ENCODE assay signal across 7 cellular contexts in genomic region chr9:35659340-35659739, GRCh38. TPM values are rescaled to one million over a fixed set of nuclear protein-coding genes. Genes with fewer than 3 reads are reported as not detected.
DNase-seq lines count a peak whose midpoint lies in the region; ATAC-seq, FAIRE-seq and TF ChIP-seq lines count a peak whose summit lies in the region.
"Had no signal": no experiment of that assay in that cellular context is flagged by ENCODE, and none has a peak within 500 bp of the region (broad histone marks: within the 10 kb centered on the region; RNA-seq: fewer than 3 reads in every experiment).

No MANE protein-coding gene starts in this region.

- WGBS in small intestine, 3 donors: 42 to 58% (median 47%) methylated on average over 3 of the region's 3 CpGs

- H3K36me3 ChIP-seq in HUES6 (ENCODE audit: control insufficient read depth, insufficient read depth, low read length) (peaks cover 31% of the 10 kb centered on the region), bronchial epithelial cell (ENCODE audit: control insufficient read depth, insufficient read depth, low read length) (peaks cover 1% of the 10 kb centered on the region), parathyroid adenoma (ENCODE audit: control insufficient read depth, insufficient read depth, low read length) (no peaks in the 10 kb centered on the region), small intestine (ENCODE audit: control insufficient read depth in 2 of 2, insufficient read depth in 2 of 2, low read length in 2 of 2) (no peaks in the 10 kb centered on the region)

- DNase-seq in bronchial epithelial cell (ENCODE audit: low read depth) (peak; percentile 22), small intestine (no peak), sciatic nerve (ENCODE audit: low spot score) (no peak), occipital lobe (lab: John Stamatoyannopoulos, UW) (no peak)
- DNase-seq: activated CD4-positive, alpha-beta T cell treated with anti-CD3 and anti-CD28 coated beads, Interleukin-2, amount 50 U/mL, for 4 hours had no signal

- intact Hi-C loops in sciatic nerve (cut with DNase I): no loop called here

- no peaks in the 10 kb centered on the region for H3K9me3 ChIP-seq in HUES6 (ENCODE audit: control insufficient read depth, insufficient read depth, low read depth, low read length)
- H3K9me3 ChIP-seq in parathyroid adenoma (ENCODE audit: control insufficient read depth, low read length): no peaks in the 10 kb centered on the region
- H3K9me3 ChIP-seq in small intestine (ENCODE audit: control insufficient read depth, low read depth): no peaks in the 10 kb centered on the region

- peaks cover 7% of the 10 kb centered on the region; the same call in 1 of the 2 replicates for H3K4me1 ChIP-seq in HUES6 (ENCODE audit: control insufficient read depth, insufficient read depth, low read length)
- H3K4me1 ChIP-seq in parathyroid adenoma: no peaks in the 10 kb centered on the region
- H3K4me1 ChIP-seq in small intestine (ENCODE audit: control insufficient read depth in 2 of 2, insufficient read depth in 1 of 2, low read depth in 1 of 2, low read length in 1 of 2): peaks cover 0 to 4% of the 10 kb centered on the region in 2 donors

- FAIRE-seq in bronchial epithelial cell (lab: Jason Lieb, UNC) (no peak), small intestine (lab: Jason Lieb, UNC) (no peak)

- H3K4me3 ChIP-seq in HUES6 (ENCODE audit: low read depth, low read length) (peak overlapping the region; percentile 89), bronchial epithelial cell (ENCODE audit: low read depth, low read length) (no peak overlapping the region), parathyroid adenoma (ENCODE audit: low read depth, low read length) (peak overlapping the region; percentile 92), small intestine (ENCODE audit: low read depth in 1 of 2, low read length in 2 of 2) (peak overlapping the region in 1 of 2 donors; percentile 89)

- TF ChIP-seq CTCF in bronchial epithelial cell (IDR thresholded peaks at IDR 0.05; ENCODE audit: insufficient read depth, low read length, severe bottlenecking) (no peak), parathyroid adenoma (IDR thresholded peaks at IDR 0.05) (no peak)

- peak overlapping the region; percentile 96 for H3K4me2 ChIP-seq in parathyroid adenoma (ENCODE audit: low read length)

- ATAC-seq in sciatic nerve: no peak

- H3K9ac ChIP-seq in HUES6 (ENCODE audit: low read length) (no peak overlapping the region), parathyroid adenoma (no peak overlapping the region)

- no peak overlapping the region for H2AFZ ChIP-seq in parathyroid adenoma

- H3K27me3 ChIP-seq in HUES6 (ENCODE audit: control insufficient read depth, insufficient read depth, low read length): 0 out of 2 replicates have a peak, but pooled peaks cover 9% of the 10 kb centered on the region
- H3K27me3 ChIP-seq in bronchial epithelial cell (ENCODE audit: control insufficient read depth, insufficient read depth, low read length): no peaks in the 10 kb centered on the region
- no peaks in the 10 kb centered on the region for H3K27me3 ChIP-seq in parathyroid adenoma (ENCODE audit: control insufficient read depth, insufficient read depth, low read length)
- H3K27me3 ChIP-seq in small intestine (ENCODE audit: control insufficient read depth in 2 of 2, insufficient read depth in 2 of 2, low read length in 2 of 2): no peaks in the 10 kb centered on the region

- H3K27ac ChIP-seq in HUES6 (ENCODE audit: low read depth, low read length) (no peak overlapping the region), parathyroid adenoma (peak overlapping the region; percentile 99), small intestine (ENCODE audit: low read depth in 1 of 2, low read length in 1 of 2) (peak overlapping the region in 1 of 2 donors; percentile 65)

- H3K79me2 ChIP-seq in parathyroid adenoma: no peaks in the 10 kb centered on the region

RNA-seq across cellular contexts. Expression of gene CCDC107, which starts 1.2 kb away (rescaled TPM):
- 11.4 and 13.7 TPM in 2 replicates for total RNA-seq in bronchial epithelial cell
- polyA plus RNA-seq in small intestine: 10 to 100 TPM; 21.3 to 49.0 (median 33.2) TPM
- 28.0 TPM for total RNA-seq in sciatic nerve
- 10.5 TPM for total RNA-seq in occipital lobe

RNA-seq across cellular contexts. Expression of gene RMRP, which starts 1.5 kb away (rescaled TPM):
- total RNA-seq in bronchial epithelial cell: 15,881 and 37,648 TPM in 2 replicates
- polyA plus RNA-seq in small intestine: 100 to 1,000 TPM in 1 of 3 donors, not detected in 2; 269 TPM
- total RNA-seq in sciatic nerve: 12,220 TPM
- 159,856 TPM for total RNA-seq in occipital lobe

RNA-seq across cellular contexts. Expression of gene ARHGEF39, which starts 5.7 kb away (rescaled TPM):
- total RNA-seq in bronchial epithelial cell (0.13 and 0.79 TPM in 2 replicates), sciatic nerve (not detected), occipital lobe (0.94 TPM)
- polyA plus RNA-seq in small intestine: 1 to 10 TPM in 1 of 3 donors, under 1 TPM in 2; 0.54 to 8.7 (median 0.89) TPM

RNA-seq across cellular contexts. Expression of gene SIT1, which starts 8.6 kb away (rescaled TPM):
- total RNA-seq in bronchial epithelial cell (not detected in 2 replicates), sciatic nerve (0.67 TPM), occipital lobe (not detected)
- polyA plus RNA-seq in small intestine: 1 to 10 TPM in 2 of 3 donors, under 1 TPM in 1; 0.89 to 5.9 (median 1.7) TPM

RNA-seq across cellular contexts. Expression of gene CA9, which starts 14.4 kb away (rescaled TPM):
- total RNA-seq in bronchial epithelial cell: 3.2 and 28.5 TPM in 2 replicates
- 100 to 1,000 TPM in 1 of 3 donors, 1 to 10 TPM in 2; 4.3 to 172 (median 4.5) TPM for polyA plus RNA-seq in small intestine
- not detected for total RNA-seq in sciatic nerve
- 0.78 TPM for total RNA-seq in occipital lobe
